Comparison of ENCODE assay signal across 9 cellular contexts in the genomic region with DNA sequence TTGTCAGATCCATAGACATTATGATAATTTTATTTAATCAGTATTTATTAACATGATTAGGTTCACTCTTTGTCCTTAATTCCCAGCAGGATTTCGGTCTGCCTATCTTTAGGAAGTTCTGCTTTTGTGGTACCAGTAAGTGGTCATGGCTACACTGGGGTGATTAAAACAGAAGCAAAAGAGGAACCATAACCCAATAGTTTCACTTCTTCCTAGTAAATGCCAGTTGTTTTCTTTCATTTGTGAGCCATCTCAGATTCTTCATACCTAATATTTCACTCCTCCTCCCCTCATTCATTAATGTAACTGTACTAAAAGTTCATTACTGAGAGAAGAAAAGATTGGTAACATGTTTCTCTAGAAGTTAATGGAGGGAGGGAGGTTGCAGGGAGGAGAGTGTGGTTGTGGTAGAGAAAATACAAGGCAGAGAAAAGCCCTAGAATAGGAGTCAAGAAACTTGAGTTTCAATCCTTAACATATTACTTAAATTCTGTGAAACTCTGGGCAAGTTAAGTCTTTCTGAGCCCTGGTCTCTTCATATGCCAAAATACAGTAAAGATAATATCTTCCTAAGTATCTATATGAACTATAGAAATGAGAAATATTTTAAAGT.
A peak's percentile ranks its signal among the peaks of the same experiment; 100 is the strongest.
DNase-seq lines count a peak whose midpoint lies in the region; ATAC-seq, FAIRE-seq and TF ChIP-seq lines count a peak whose summit lies in the region.
"Had no signal": no experiment of that assay in that cellular context is flagged by ENCODE, and none has a peak within 500 bp of the region (broad histone marks: within the 10 kb centered on the region; RNA-seq: fewer than 3 reads in every experiment).

No MANE protein-coding gene starts in this region.

- CTCF ChIA-PET in GM12878 (lab: Yijun Ruan, JAX): interaction anchor here (0.7 to 2.4 kb wide), 5 partner anchors 13 to 140 kb away, joined by 3 to 17 read pairs (median 6); a partner anchor contains a TSS

- H3K9ac ChIP-seq in GM12878 (ENCODE audit: control insufficient read depth, insufficient read depth, low read length): no peak overlapping the region

- peaks cover 5% of the 10 kb centered on the region for H3K4me1 Mint-ChIP-seq in activated naive CD8-positive, alpha-beta T cell treated with anti-CD3 and anti-CD28 coated beads for 36 hours

- peaks cover 2% of the 10 kb centered on the region for H3K9me3 Mint-ChIP-seq in activated naive CD8-positive, alpha-beta T cell treated with anti-CD3 and anti-CD28 coated beads for 36 hours

- no peaks in the 10 kb centered on the region for H3K27me3 ChIP-seq in GM12878 (replicated peaks in 1 of 2; ENCODE audit: control insufficient read depth in 2 of 2, insufficient read depth in 2 of 2, low read length in 1 of 2)

- TF ChIP-seq POLR2A in GM12878 (IDR thresholded peaks at IDR 0.05; ENCODE audit: low read depth, low read length): no peak

- no peaks in the 10 kb centered on the region for H3K9me3 ChIP-seq in GM12878 (replicated peaks; ENCODE audit: control insufficient read depth, insufficient read depth, low read length)

- H3K4me3 Mint-ChIP-seq in activated naive CD8-positive, alpha-beta T cell treated with anti-CD3 and anti-CD28 coated beads for 36 hours: no peak overlapping the region

- TF ChIP-seq EP300 in GM12878 (IDR thresholded peaks at IDR 0.05; ENCODE audit: borderline replicate concordance in 1 of 2, control insufficient read depth in 1 of 2, low read depth in 2 of 2, low read length in 2 of 2): peak; percentile 27 to 76; a peak in 1 of 4 replicates

- peak overlapping the region; percentile 64 for H3K4me2 ChIP-seq in GM12878 (ENCODE audit: control insufficient read depth, insufficient read depth)

- no peaks in the 10 kb centered on the region for H3K27me3 Mint-ChIP-seq in activated naive CD8-positive, alpha-beta T cell treated with anti-CD3 and anti-CD28 coated beads for 36 hours

- H3K79me2 ChIP-seq in GM12878 (ENCODE audit: control insufficient read depth, insufficient read depth, low read length): no peaks in the 10 kb centered on the region; the same call in 1 of the 2 replicates

- FAIRE-seq in GM12878 (lab: Jason Lieb, UNC): peak; percentile 91

- WGBS in GM12878 (ENCODE audit: insufficient coverage, insufficient replicate concordance, low lambda C conversion rate, missing lambda C conversion rate): 0% methylated on average over 1 of the region's 1 CpG

- TF ChIP-seq CTCF in GM12864 (IDR thresholded peaks at IDR 0.05; ENCODE audit: low read depth, low read length, missing control alignments) (no peak), GM12878 (IDR thresholded peaks at IDR 0.05 in 2 of 3, conservative IDR thresholded peaks at IDR 0.05 in 1 of 3; ENCODE audit: control insufficient read depth in 2 of 3, extremely low read depth in 1 of 3, insufficient read depth in 1 of 3, low read depth in 3 of 3, low read length in 3 of 3) (no peak)

- BruUV-seq in GM12878 (replicated peaks; lab: Mats Ljungman, UMichigan): no TSS peak

- H4K20me1 ChIP-seq in GM12878 (ENCODE audit: control insufficient read depth, insufficient read depth): no peaks in the 10 kb centered on the region

- RAD21 ChIA-PET in GM12878 (lab: Charles Lee; ENCODE audit: unreplicated experiment): interaction anchor here (1.1 to 4.8 kb wide), 9 partner anchors 13 to 139 kb away, joined by 3 to 24 read pairs (median 9); a partner anchor contains a TSS

- H3K4me3 ChIP-seq in GM12864 (ENCODE audit: low read depth, low read length): no peak overlapping the region
- no peak overlapping the region for H3K4me3 ChIP-seq in GM12878

- ATAC-seq in GM21360 (IDR thresholded peaks at IDR 0.05; ENCODE audit: unreplicated experiment) (peak; percentile 93), HG03378 (IDR thresholded peaks at IDR 0.05; ENCODE audit: unreplicated experiment) (peak; percentile 88), GM12878 (peak; percentile 93)

- H2AFZ ChIP-seq in GM12878 (ENCODE audit: control insufficient read depth, low read depth, low read length): no peak overlapping the region

- H3K27ac Mint-ChIP-seq in activated naive CD8-positive, alpha-beta T cell treated with anti-CD3 and anti-CD28 coated beads for 36 hours: no peak overlapping the region

- H3K27ac ChIP-seq in GM12878 (ENCODE audit: control insufficient read depth, insufficient read depth): peak overlapping the region; percentile 75

- peaks cover 26% of the 10 kb centered on the region for H3K4me1 ChIP-seq in GM12878 (ENCODE audit: control insufficient read depth, insufficient read depth, low read length)

- TF ChIP-seq RAD21 in GM12878 (IDR thresholded peaks at IDR 0.05; ENCODE audit: insufficient read depth, low read depth, low read length): no peak

- SMC1A ChIA-PET in GM12878 (lab: Charles Lee; ENCODE audit: uncharacterized antibody, unreplicated experiment): interaction anchor here (0.6 to 3.2 kb wide), 17 partner anchors 9 to 139 kb away, joined by 3 to 15 read pairs (median 5); a partner anchor contains a TSS

- peaks cover 19% of the 10 kb centered on the region for H3K36me3 Mint-ChIP-seq in activated naive CD8-positive, alpha-beta T cell treated with anti-CD3 and anti-CD28 coated beads for 36 hours

- intact Hi-C loops in GM12878 (cut with micrococcal nuclease; ENCODE audit: unreplicated experiment): loop anchor here (5.0 kb wide), 3 partner anchors 55 to 140 kb away; a partner anchor contains a TSS

- peaks cover 0 to 6% of the 10 kb centered on the region in 2 experiments; a peak in 3 of 4 replicates for H3K36me3 ChIP-seq in GM12878 (ENCODE audit: control insufficient read depth in 2 of 2, insufficient read depth in 2 of 2, low read length in 1 of 2)

- POLR2A ChIA-PET in GM12878 (lab: Charles Lee): interaction anchor here (0.6 to 1.1 kb wide), 4 partner anchors 12 to 137 kb away, joined by 3 to 7 read pairs (median 4); no protein-coding TSS in a partner anchor

- in situ Hi-C loops in GM12878 (cut with MboI): no loop called here

- DNase-seq in GM12864 (ENCODE audit: low read depth) (peak; percentile 53), GM12878 (ENCODE audit: low read depth, low spot score) (peak; percentile 65), AG20443 (ENCODE audit: low spot score) (no peak), AG08395 (ENCODE audit: low spot score) (no peak), NCI-H2029 (lab: John Stamatoyannopoulos, UW) (no peak)
- DNase-seq in activated naive CD8-positive, alpha-beta T cell treated with anti-CD3 and anti-CD28 coated beads for 36 hours: no peak
- DNase-seq: SHP77 had no signal

TF ChIP-seq in GM12878, 131 proteins besides CTCF, POLR2A, EP300 and RAD21 (continues in another document):
- TF ChIP-seq POLR2AphosphoS2 (IDR thresholded peaks at IDR 0.05; ENCODE audit: low read depth, low read length) (no peak), HDAC2 (IDR thresholded peaks at IDR 0.05) (no peak), RAD51 (IDR thresholded peaks at IDR 0.05) (0 out of 2 replicates have a peak, but pooled peaks have one; percentile 22), IKZF2 (IDR thresholded peaks at IDR 0.05) (peak; percentile 100), ZBED1 (IDR thresholded peaks at IDR 0.05; ENCODE audit: borderline replicate concordance) (no peak), NFIC (IDR thresholded peaks at IDR 0.05; ENCODE audit: low read depth, low read length) (peak; percentile 82), BACH1 (IDR thresholded peaks at IDR 0.05; ENCODE audit: borderline replicate concordance) (peak; percentile 55; the same call in 1 of the 2 replicates), BRCA1 (IDR thresholded peaks at IDR 0.05; ENCODE audit: low read depth, low read length) (no peak), IKZF1 (conservative IDR thresholded peaks at IDR 0.05) (peak; percentile 99), CREM (IDR thresholded peaks at IDR 0.05; ENCODE audit: low read depth) (no peak)
- TF ChIP-seq, protein P1, sequence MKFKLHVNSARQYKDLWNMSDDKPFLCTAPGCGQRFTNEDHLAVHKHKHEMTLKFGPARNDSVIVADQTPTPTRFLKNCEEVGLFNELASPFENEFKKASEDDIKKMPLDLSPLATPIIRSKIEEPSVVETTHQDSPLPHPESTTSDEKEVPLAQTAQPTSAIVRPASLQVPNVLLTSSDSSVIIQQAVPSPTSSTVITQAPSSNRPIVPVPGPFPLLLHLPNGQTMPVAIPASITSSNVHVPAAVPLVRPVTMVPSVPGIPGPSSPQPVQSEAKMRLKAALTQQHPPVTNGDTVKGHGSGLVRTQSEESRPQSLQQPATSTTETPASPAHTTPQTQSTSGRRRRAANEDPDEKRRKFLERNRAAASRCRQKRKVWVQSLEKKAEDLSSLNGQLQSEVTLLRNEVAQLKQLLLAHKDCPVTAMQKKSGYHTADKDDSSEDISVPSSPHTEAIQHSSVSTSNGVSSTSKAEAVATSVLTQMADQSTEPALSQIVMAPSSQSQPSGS (IDR thresholded peaks at IDR 0.05; ENCODE audit: low read length): peak; percentile 49; the same call in 1 of the 2 replicates
- TF ChIP-seq, protein P2, sequence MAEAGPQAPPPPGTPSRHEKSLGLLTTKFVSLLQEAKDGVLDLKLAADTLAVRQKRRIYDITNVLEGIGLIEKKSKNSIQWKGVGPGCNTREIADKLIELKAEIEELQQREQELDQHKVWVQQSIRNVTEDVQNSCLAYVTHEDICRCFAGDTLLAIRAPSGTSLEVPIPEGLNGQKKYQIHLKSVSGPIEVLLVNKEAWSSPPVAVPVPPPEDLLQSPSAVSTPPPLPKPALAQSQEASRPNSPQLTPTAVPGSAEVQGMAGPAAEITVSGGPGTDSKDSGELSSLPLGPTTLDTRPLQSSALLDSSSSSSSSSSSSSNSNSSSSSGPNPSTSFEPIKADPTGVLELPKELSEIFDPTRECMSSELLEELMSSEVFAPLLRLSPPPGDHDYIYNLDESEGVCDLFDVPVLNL (IDR thresholded peaks at IDR 0.05; ENCODE audit: low read depth, low read length): no peak
- TF ChIP-seq, protein P3, sequence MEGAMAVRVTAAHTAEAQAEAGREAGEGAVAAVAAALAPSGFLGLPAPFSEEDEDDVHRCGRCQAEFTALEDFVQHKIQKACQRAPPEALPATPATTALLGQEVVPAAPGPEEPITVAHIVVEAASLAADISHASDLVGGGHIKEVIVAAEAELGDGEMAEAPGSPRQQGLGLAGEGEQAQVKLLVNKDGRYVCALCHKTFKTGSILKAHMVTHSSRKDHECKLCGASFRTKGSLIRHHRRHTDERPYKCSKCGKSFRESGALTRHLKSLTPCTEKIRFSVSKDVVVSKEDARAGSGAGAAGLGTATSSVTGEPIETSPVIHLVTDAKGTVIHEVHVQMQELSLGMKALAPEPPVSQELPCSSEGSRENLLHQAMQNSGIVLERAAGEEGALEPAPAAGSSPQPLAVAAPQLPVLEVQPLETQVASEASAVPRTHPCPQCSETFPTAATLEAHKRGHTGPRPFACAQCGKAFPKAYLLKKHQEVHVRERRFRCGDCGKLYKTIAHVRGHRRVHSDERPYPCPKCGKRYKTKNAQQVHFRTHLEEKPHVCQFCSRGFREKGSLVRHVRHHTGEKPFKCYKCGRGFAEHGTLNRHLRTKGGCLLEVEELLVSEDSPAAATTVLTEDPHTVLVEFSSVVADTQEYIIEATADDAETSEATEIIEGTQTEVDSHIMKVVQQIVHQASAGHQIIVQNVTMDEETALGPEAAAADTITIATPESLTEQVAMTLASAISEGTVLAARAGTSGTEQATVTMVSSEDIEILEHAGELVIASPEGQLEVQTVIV (IDR thresholded peaks at IDR 0.05; ENCODE audit: borderline replicate concordance, partially characterized antibody): no peak

Comparison
In these comparisons a context has a peak if more than half of its experiments do, and no peak if none do; other contexts are left out.
1. DNase-seq: peak in GM12864 (single experiment) and GM12878 (single experiment); none in AG20443 (single experiment), AG08395 (single experiment), NCI-H2029 (single experiment) and activated naive CD8-positive, alpha-beta T cell treated with anti-CD3 and anti-CD28 coated beads for 36 hours (single experiment).
2. Peak in every context shown above with its lines, with median percentiles within 50 percentile points of each other: ATAC-seq.